Comparison of ENCODE assay signal across 8 cellular contexts in the genomic region with DNA sequence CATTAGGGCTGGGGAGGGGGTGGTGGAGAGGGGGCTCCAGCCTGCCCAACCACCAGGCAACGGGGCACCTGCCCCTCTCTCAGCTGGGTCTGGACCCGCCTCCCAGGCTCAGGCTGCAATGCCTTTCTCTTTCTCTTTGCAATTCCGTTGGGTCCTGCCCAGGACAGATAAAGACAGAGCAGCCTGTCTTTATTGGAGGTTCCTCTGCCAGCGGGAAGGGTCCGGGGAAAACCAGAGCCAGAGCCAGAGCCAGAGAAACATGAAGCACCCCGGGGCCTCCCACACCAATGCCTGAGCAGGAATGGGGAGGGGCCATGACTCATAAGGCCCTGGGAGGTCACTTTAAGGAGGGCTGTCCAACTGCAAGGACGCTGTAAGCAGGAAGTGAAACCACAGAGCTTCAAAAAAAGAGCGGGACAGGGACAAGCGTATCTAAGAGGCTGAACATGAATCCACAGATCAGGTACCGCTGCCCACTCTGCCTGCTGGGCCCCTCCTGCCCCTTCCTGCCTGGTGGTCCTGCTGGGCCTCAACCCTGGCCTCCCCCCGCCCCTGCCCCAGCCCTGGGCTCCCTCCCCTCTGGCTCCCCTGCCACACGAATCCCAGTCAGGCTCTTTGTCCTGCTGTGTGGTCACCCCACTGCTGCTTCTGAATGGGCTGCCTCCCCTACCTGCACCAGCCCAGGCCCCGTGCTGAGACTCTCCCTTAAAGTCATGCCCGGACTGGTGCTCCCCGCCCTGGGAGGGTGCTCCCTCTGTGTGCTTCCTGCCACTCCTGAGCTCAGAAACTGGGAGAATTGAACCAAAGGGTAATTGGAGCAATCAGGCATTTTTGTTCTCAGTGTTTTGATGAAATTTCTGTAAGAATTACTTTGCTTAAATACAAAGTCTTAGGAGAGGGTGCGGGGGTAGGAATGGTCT.
A peak's percentile ranks its signal among the peaks of the same experiment; 100 is the strongest.
DNase-seq lines count a peak whose midpoint lies in the region; ATAC-seq and TF ChIP-seq lines count a peak whose summit lies in the region.

A gene (plus strand): TSS at position 340 of the 920 bp plus-strand sequence. CDS start 107 bp downstream, at position 447.

- no peak for TF ChIP-seq CTCF in WI38 (IDR thresholded peaks at IDR 0.05; ENCODE audit: low read depth, low read length)

- peak within 1 kb of the TSS; percentile 56 for H3K4me3 ChIP-seq in WI38 (ENCODE audit: low read depth, low read length)

- DNase-seq in COR-L47 (lab: John Stamatoyannopoulos, UW) (peak; percentile 8), LoVo (ENCODE audit: low spot score) (peak; percentile 80), kidney tubule cell (ENCODE audit: low spot score) (peak; percentile 99), NCI-H1105 (lab: John Stamatoyannopoulos, UW) (no peak)
- peak; percentile 50 for DNase-seq in central memory CD4-positive, alpha-beta T cell
- peak; percentile 7 to 33 for DNase-seq in stimulated activated CD4-positive, alpha-beta T cell treated with anti-CD3 and anti-CD28 coated beads, Interleukin-1b, Interleukin-23, amount 100 ng/mL, for 1 hour (ENCODE audit: low read depth in 2 of 2)

- ATAC-seq in GM21576 (IDR thresholded peaks at IDR 0.05; ENCODE audit: unreplicated experiment), result peak; percentile 55
